ENCODE assay signal across 25 cellular contexts in genomic region chr10:75598998-75599397, GRCh38.
"Had no signal": no experiment of that assay in that cellular context is flagged by ENCODE, and none has a peak within 500 bp of the region (broad histone marks: within the 10 kb centered on the region; RNA-seq: fewer than 3 reads in every experiment).

No MANE protein-coding gene starts in this region.

- H3K4me3 ChIP-seq: coronary artery, esophagus muscularis mucosa, gastroesophageal sphincter, heart left ventricle, hepatocyte, left lung, mucosa of descending colon, ovary, right lobe of liver, suprapubic skin, transverse colon, vagina had no signal

- H3K4me1 ChIP-seq: foreskin keratinocyte, heart left ventricle, suprapubic skin, transverse colon, vagina had no signal

- H3K79me2 ChIP-seq: hepatocyte had no signal

- DNase-seq: dermis blood vessel endothelial cell; effector memory CD4-positive, alpha-beta T cell; foreskin keratinocyte; heart left ventricle; kidney; left lung; mesenchymal stem cell; mucosa of descending colon; naive B cell; occipital lobe; ovary; right lobe of liver; small intestine; stimulated activated CD4-positive, alpha-beta T cell treated with anti-CD3 and anti-CD28 coated beads, Interleukin-15, amount 100 ng/mL, for 24 hours; stimulated activated CD4-positive, alpha-beta T cell treated with anti-CD3 and anti-CD28 coated beads, Interleukin-2, amount 100 ng/mL, for 48 hours; stimulated activated CD8-positive, alpha-beta memory T cell treated with anti-CD3 and anti-CD28 coated beads, Interleukin-4, amount 100 ng/mL, for 48 hours; stimulated activated naive CD4-positive, alpha-beta T cell; stimulated activated naive CD8-positive, alpha-beta T cell treated with anti-CD3 and anti-CD28 coated beads, Interleukin-15, amount 100 ng/mL, for 72 hours; transverse colon had no signal

- H3K4me2 ChIP-seq: hepatocyte had no signal

- H3K9me3 ChIP-seq: esophagus muscularis mucosa, gastroesophageal sphincter, heart left ventricle, left lung, mucosa of descending colon, ovary, right lobe of liver, suprapubic skin, transverse colon, vagina had no signal

- H2AFZ ChIP-seq: hepatocyte had no signal

- H3K27me3 ChIP-seq: esophagus muscularis mucosa, gastroesophageal sphincter, heart left ventricle, hepatocyte, left lung, ovary, right lobe of liver, suprapubic skin, transverse colon, vagina had no signal

- H3K27ac ChIP-seq: coronary artery, foreskin keratinocyte, gastroesophageal sphincter, heart left ventricle, hepatocyte, left lung, ovary, suprapubic skin, transverse colon, vagina had no signal

- H3K36me3 ChIP-seq: esophagus muscularis mucosa, gastroesophageal sphincter, heart left ventricle, left lung, ovary, right lobe of liver, suprapubic skin, transverse colon, vagina had no signal
